ENCODE assay signal across 8 cellular contexts in genomic region chr17:75876938-75877751, GRCh38. TPM values are rescaled to one million over a fixed set of nuclear protein-coding genes. Genes with fewer than 3 reads are reported as not detected.
A peak's percentile ranks its signal among the peaks of the same experiment; 100 is the strongest.
DNase-seq lines count a peak whose midpoint lies in the region; ATAC-seq and TF ChIP-seq lines count a peak whose summit lies in the region.

No MANE protein-coding gene starts in this region.

- intact Hi-C loops in vagina (cut with DNase I): loop anchor here (1.0 to 10.0 kb wide), 3 partner anchors 8 to 112 kb away; partner anchors contain the start of genes GALK1 and WBP2

- TF ChIP-seq POLR2A in gastroesophageal sphincter (IDR thresholded peaks at IDR 0.05): peak in 1 of 2 donors; percentile 27
- TF ChIP-seq POLR2A in vagina (IDR thresholded peaks at IDR 0.05): peak in 1 of 2 donors; percentile 46

- H3K4me1 ChIP-seq in ES-I3 (ENCODE audit: insufficient read depth, low read length) (peaks cover 23% of the 10 kb centered on the region; the same call in 1 of the 2 replicates), gastroesophageal sphincter (peaks cover 12 to 71% (median 46%) of the 10 kb centered on the region in 3 donors), vagina (peaks cover 55% of the 10 kb centered on the region)

- H3K4me3 ChIP-seq in MG63: peak overlapping the region; percentile 59
- peak overlapping the region; percentile 44 to 92 for H3K4me3 ChIP-seq in gastroesophageal sphincter
- peak overlapping the region; percentile 58 for H3K4me3 ChIP-seq in neural cell (ENCODE audit: low read length)
- peak overlapping the region; percentile 66 to 83 for H3K4me3 ChIP-seq in vagina

- ATAC-seq in gastroesophageal sphincter: peak; percentile 59

- TF ChIP-seq CTCF in gastroesophageal sphincter (IDR thresholded peaks at IDR 0.05) (peak in 2 of 4 experiments; percentile 21 to 51), neural cell (IDR thresholded peaks at IDR 0.05; ENCODE audit: poor library complexity, severe bottlenecking) (no peak), vagina (IDR thresholded peaks at IDR 0.05) (peak in 2 of 3 experiments; percentile 20 to 37)

- H3K9me2 ChIP-seq in neural cell (ENCODE audit: insufficient read depth, low read length): no peaks in the 10 kb centered on the region

- no peaks in the 10 kb centered on the region for H3K27me3 ChIP-seq in MG63
- no peaks in the 10 kb centered on the region for H3K27me3 ChIP-seq in gastroesophageal sphincter
- H3K27me3 ChIP-seq in neural cell (ENCODE audit: insufficient read depth, low read depth, low read length): peaks cover 46% of the 10 kb centered on the region
- H3K27me3 ChIP-seq in vagina: no peaks in the 10 kb centered on the region

- H3K36me3 ChIP-seq in ES-I3 (ENCODE audit: insufficient read depth, low read length): no peaks in the 10 kb centered on the region
- peaks cover 24% of the 10 kb centered on the region for H3K36me3 ChIP-seq in MG63
- peaks cover 0 to 24% of the 10 kb centered on the region in 2 donors for H3K36me3 ChIP-seq in gastroesophageal sphincter
- no peaks in the 10 kb centered on the region for H3K36me3 ChIP-seq in neural cell (ENCODE audit: insufficient read depth, low read length)
- H3K36me3 ChIP-seq in vagina: peaks cover 0 to 22% of the 10 kb centered on the region in 2 donors

- 0% methylated on average over 3 to 6 of the region's 41 CpGs for WGBS in gastroesophageal sphincter (ENCODE audit: low coverage in 1 of 2), 2 donors

- no peaks in the 10 kb centered on the region for H3K79me2 ChIP-seq in neural cell (replicated peaks; ENCODE audit: insufficient read depth, low read length)

- H2AFZ ChIP-seq in neural cell (ENCODE audit: low read depth, low read length): no peak overlapping the region

- H3K27ac ChIP-seq in gastroesophageal sphincter: peak overlapping the region; percentile 66 to 99 (median 96)
- H3K27ac ChIP-seq in neural cell (ENCODE audit: low read length): no peak overlapping the region
- H3K27ac ChIP-seq in vagina: peak overlapping the region; percentile 99

- TF ChIP-seq EP300 in gastroesophageal sphincter (IDR thresholded peaks at IDR 0.05) (no peak), neural cell (conservative IDR thresholded peaks at IDR 0.05; ENCODE audit: poor library complexity, severe bottlenecking) (no peak)

- H3K9me3 ChIP-seq in ES-I3 (ENCODE audit: control insufficient read depth, insufficient read depth, low read length) (no peaks in the 10 kb centered on the region), MG63 (no peaks in the 10 kb centered on the region), gastroesophageal sphincter (no peaks in the 10 kb centered on the region), neural cell (ENCODE audit: low read length) (no peaks in the 10 kb centered on the region), vagina (no peaks in the 10 kb centered on the region)

- no peaks in the 10 kb centered on the region for H4K20me1 ChIP-seq in neural cell (ENCODE audit: insufficient read depth)

- no peaks in the 10 kb centered on the region for H3F3A ChIP-seq in neural cell (ENCODE audit: insufficient read depth, low read length, poor library complexity, severe bottlenecking)

- H3K9ac ChIP-seq in ES-I3 (ENCODE audit: low read depth, low read length): peak overlapping the region; percentile 69
- H3K9ac ChIP-seq in neural cell (ENCODE audit: low read length): no peak overlapping the region

- DNase-seq in MG63 (peak; percentile 99), vagina (ENCODE audit: extremely low spot score in 2 of 2) (no peak), DMS153 treated with DMSO at 0.1 percent for 48 hours (lab: John Stamatoyannopoulos, UW; ENCODE audit: unreplicated experiment) (no peak), NCI-H1105 (lab: John Stamatoyannopoulos, UW) (no peak)
- DNase-seq in activated naive CD4-positive, alpha-beta T cell treated with anti-CD3 and anti-CD28 coated beads, Interleukin-2, amount 50 U/mL, for 16 hours: peak; percentile 37

- no peak overlapping the region for H3K4me2 ChIP-seq in neural cell (ENCODE audit: low read length)

- no peak for TF ChIP-seq RAD21 in neural cell (conservative IDR thresholded peaks at IDR 0.05)

TF ChIP-seq in neural cell, 6 proteins besides CTCF, POLR2A, EP300 and RAD21:
- TF ChIP-seq EZH2 (IDR thresholded peaks at IDR 0.05; ENCODE audit: borderline replicate concordance, insufficient read depth, low read length, poor library complexity, severe bottlenecking) (no peak), MXI1 (conservative IDR thresholded peaks at IDR 0.05; ENCODE audit: poor library complexity, severe bottlenecking) (no peak), SMC3 (conservative IDR thresholded peaks at IDR 0.05; ENCODE audit: poor library complexity) (no peak), TAF1 (IDR thresholded peaks at IDR 0.05; ENCODE audit: low read depth) (no peak), POLR2AphosphoS5 (IDR thresholded peaks at IDR 0.05) (no peak), REST (IDR thresholded peaks at IDR 0.05; ENCODE audit: borderline replicate concordance) (no peak)

RNA-seq across cellular contexts. Expression of gene TRIM47, which starts 1.2 kb away (rescaled TPM):
- total RNA-seq in MG63 (2014; rRNA removed; shearing (Covaris generic); ENCODE audit: low replicate concordance): 40.4 and 54.2 TPM in 2 replicates
- total RNA-seq in gastroesophageal sphincter (100 to 1,000 TPM in 1 of 4 donors, 10 to 100 TPM in 3; 21.0 to 146 (median 40.8) TPM), vagina (63.3 TPM)
- 0.54 and 0.67 TPM in 2 replicates for polyA plus RNA-seq in neural cell
- polyA minus RNA-seq in neural cell: 0.73 and 0.93 TPM in 2 replicates

RNA-seq across cellular contexts. Expression of gene TRIM65, which starts 19.6 kb away (rescaled TPM):
- total RNA-seq in MG63 (2014; rRNA removed; shearing (Covaris generic); ENCODE audit: low replicate concordance): 27.6 and 49.4 TPM in 2 replicates
- total RNA-seq in gastroesophageal sphincter (10 to 100 TPM; 18.7 to 34.4 (median 31.2) TPM), vagina (59.9 TPM)
- 1.5 and 1.7 TPM in 2 replicates for polyA plus RNA-seq in neural cell
- 0.73 and 0.93 TPM in 2 replicates for polyA minus RNA-seq in neural cell

RNA-seq across cellular contexts. Expression of gene WBP2, which starts 22.0 kb away (rescaled TPM):
- 6.6 and 7.9 TPM in 2 replicates for total RNA-seq in MG63 (2014; rRNA removed; shearing (Covaris generic); ENCODE audit: low replicate concordance)
- 10 to 100 TPM; 50.0 to 83.9 (median 57.6) TPM for total RNA-seq in gastroesophageal sphincter
- polyA plus RNA-seq in neural cell: 21.4 and 21.7 TPM in 2 replicates
- polyA minus RNA-seq in neural cell: 24.3 and 36.2 TPM in 2 replicates
- 54.3 TPM for total RNA-seq in vagina

RNA-seq across cellular contexts. Expression of gene MRPL38, which starts 27.5 kb away (rescaled TPM):
- total RNA-seq in MG63 (2014; rRNA removed; shearing (Covaris generic); ENCODE audit: low replicate concordance): 75.8 and 100 TPM in 2 replicates
- total RNA-seq in gastroesophageal sphincter: 10 to 100 TPM; 18.4 to 69.6 (median 44.3) TPM
- polyA plus RNA-seq in neural cell: 91.2 and 115 TPM in 2 replicates
- polyA minus RNA-seq in neural cell: 34.8 and 41.6 TPM in 2 replicates
- 67.8 TPM for total RNA-seq in vagina

RNA-seq across cellular contexts. Expression of gene UNC13D, which starts 32.9 kb away (rescaled TPM):
- 0.20 and 0.23 TPM in 2 replicates for total RNA-seq in MG63 (2014; rRNA removed; shearing (Covaris generic); ENCODE audit: low replicate concordance)
- total RNA-seq in gastroesophageal sphincter (10 to 100 TPM in 1 of 4 donors, 1 to 10 TPM in 3; 2.6 to 10.8 (median 5.6) TPM), vagina (32.7 TPM)
- 1.2 and 6.9 TPM in 2 replicates for polyA plus RNA-seq in neural cell
- 0.73 and 1.3 TPM in 2 replicates for polyA minus RNA-seq in neural cell

Comparison
In these comparisons a context has a peak if more than half of its experiments do, and no peak if none do; other contexts are left out.
1. DNase-seq: peak in MG63 (single experiment) and activated naive CD4-positive, alpha-beta T cell treated with anti-CD3 and anti-CD28 coated beads, Interleukin-2, amount 50 U/mL, for 16 hours (single experiment); none in vagina (0 of 2), DMS153 treated with DMSO at 0.1 percent for 48 hours (single experiment) and NCI-H1105 (single experiment).
2. Peak in every context shown above with its lines, with median percentiles within 50 percentile points of each other: H3K4me3 ChIP-seq.